Comparison of ENCODE assay signal across 2 cellular contexts in the genomic region with DNA sequence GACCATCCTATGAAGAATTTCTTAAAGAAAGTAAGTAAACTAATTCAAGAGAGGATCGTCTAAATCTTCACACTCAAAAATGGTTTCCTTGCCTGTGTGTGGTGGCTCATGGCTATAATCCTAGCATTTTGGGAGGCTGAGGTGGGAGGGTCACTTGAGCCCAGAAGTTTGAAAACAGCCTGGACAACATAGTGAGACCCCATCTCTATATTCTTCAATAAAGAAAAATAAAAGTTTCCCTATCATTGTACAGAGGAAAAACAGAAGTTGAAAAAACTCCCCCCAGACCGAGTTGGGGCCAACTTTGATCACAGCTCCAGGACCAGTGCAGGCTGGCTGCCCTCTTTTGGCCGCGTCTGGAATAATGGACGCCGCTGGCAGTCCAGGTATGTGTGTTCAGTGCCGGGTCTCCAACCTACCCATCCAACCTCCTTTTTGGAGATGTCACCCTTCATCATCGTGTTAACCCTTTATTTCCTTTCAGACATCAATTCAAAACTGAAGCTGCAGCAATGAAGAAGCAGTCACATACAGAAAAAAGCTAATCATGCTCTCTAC.
A peak's percentile ranks its signal among the peaks of the same experiment; 100 is the strongest.
TF ChIP-seq lines count a peak whose summit lies in the region.

No MANE protein-coding gene starts in this region.

TF ChIP-seq in GM23338, 12 proteins besides CTCF, POLR2A, EP300 and RAD21 (continued from another document):
- TF ChIP-seq REST (IDR thresholded peaks at IDR 0.05; ENCODE audit: unreplicated experiment), result no peak
TF ChIP-seq in GM23338: peak in this region for 1.

TF ChIP-seq in WTC11, 78 proteins besides CTCF, POLR2A, EP300 and RAD21 (continued from another document):
- peak; percentile 60 for TF ChIP-seq AR (CRISPR knock-in tag; IDR thresholded peaks at IDR 0.05)
- no peak for TF ChIP-seq RORB (CRISPR knock-in tag; IDR thresholded peaks at IDR 0.05)
- peak; percentile 69 for TF ChIP-seq ZNF671 (CRISPR knock-in tag; IDR thresholded peaks at IDR 0.05)
- TF ChIP-seq ZMAT4 (CRISPR knock-in tag; IDR thresholded peaks at IDR 0.05), result peak; percentile 25; the same call in 1 of the 2 replicates
